Comparison of ENCODE assay signal across 24 cellular contexts in the genomic region with DNA sequence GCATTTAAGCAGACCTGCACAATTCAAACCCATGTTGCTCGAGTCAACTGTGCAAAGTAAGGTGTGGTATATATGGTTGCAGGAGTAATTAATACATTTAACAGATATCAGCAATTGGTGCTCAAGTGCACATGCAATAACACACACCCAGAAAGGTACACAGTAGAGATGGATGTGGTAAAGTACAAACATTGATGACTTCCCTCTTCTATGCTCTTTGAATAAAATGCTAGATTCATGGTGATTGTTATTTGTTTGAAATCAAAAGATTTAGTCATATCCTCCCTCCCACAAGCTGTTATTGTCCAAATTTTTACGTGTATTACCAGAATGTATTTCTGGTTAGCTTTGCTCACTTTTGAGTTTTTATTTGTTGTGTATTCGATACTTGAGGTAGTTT.
"Had no signal": no experiment of that assay in that cellular context is flagged by ENCODE, and none has a peak within 500 bp of the region (broad histone marks: within the 10 kb centered on the region; RNA-seq: fewer than 3 reads in every experiment).

No MANE protein-coding gene starts in this region.

- H3K4me3 ChIP-seq: colonic mucosa, esophagus squamous epithelium, gastrocnemius medialis, heart left ventricle, hepatocyte, left lung, lower lobe of right lung had no signal

- H3K27ac Mint-ChIP-seq: dendritic cell treated with granulocyte-macrophage colony-stimulating factor and Interleukin-4, amounts not matched to agents 40 ng/mL and 50 ng/mL, for 4 days; effector memory CD8-positive, alpha-beta T cell; endodermal cell; immature natural killer cell had no signal

- H3K27me3 Mint-ChIP-seq: dendritic cell treated with granulocyte-macrophage colony-stimulating factor and Interleukin-4, amounts not matched to agents 40 ng/mL and 50 ng/mL, for 4 days had no signal

- H3K27ac ChIP-seq: colonic mucosa, epithelial cell of prostate, esophagus squamous epithelium, gastrocnemius medialis, heart left ventricle, hepatocyte, left lung, lower lobe of right lung had no signal

- H3K9me3 Mint-ChIP-seq: dendritic cell treated with granulocyte-macrophage colony-stimulating factor and Interleukin-4, amounts not matched to agents 40 ng/mL and 50 ng/mL, for 4 days; effector memory CD8-positive, alpha-beta T cell; endodermal cell had no signal

- DNase-seq: colonic mucosa; cortex of kidney; effector CD8-positive, alpha-beta T cell; effector memory CD8-positive, alpha-beta T cell; endodermal cell; erythroblast; esophagus squamous epithelium; foreskin fibroblast; foreskin melanocyte; gastrocnemius medialis; heart left ventricle; immature natural killer cell; islet precursor cell; kidney; kidney glomerular epithelial cell; left lung; left ventricle myocardium superior; lower lobe of right lung; mesendoderm; midbrain had no signal

- H3K36me3 Mint-ChIP-seq: immature natural killer cell had no signal

- H3K79me2 ChIP-seq: hepatocyte had no signal

- H3K4me1 ChIP-seq: colonic mucosa, left lung, lower lobe of right lung had no signal

- H2AFZ ChIP-seq: hepatocyte had no signal

- H3K9me3 ChIP-seq: colonic mucosa, esophagus squamous epithelium, gastrocnemius medialis, heart left ventricle, left lung, lower lobe of right lung had no signal

- H3K36me3 ChIP-seq: colonic mucosa, esophagus squamous epithelium, gastrocnemius medialis, heart left ventricle, left lung, lower lobe of right lung had no signal

- ATAC-seq: effector memory CD8-positive, alpha-beta T cell; esophagus mucosa; gastrocnemius medialis; left lung; lower lobe of right lung had no signal

- H3K4me1 Mint-ChIP-seq: endodermal cell, immature natural killer cell had no signal

- H3K27me3 ChIP-seq: colonic mucosa, esophagus squamous epithelium, gastrocnemius medialis, heart left ventricle, hepatocyte, left lung had no signal

- H3K4me2 ChIP-seq: hepatocyte had no signal

- H3K4me3 Mint-ChIP-seq: dendritic cell treated with granulocyte-macrophage colony-stimulating factor and Interleukin-4, amounts not matched to agents 40 ng/mL and 50 ng/mL, for 4 days; effector memory CD8-positive, alpha-beta T cell; endodermal cell; immature natural killer cell had no signal
